ENCODE assay signal across 18 cellular contexts in the genomic region with DNA sequence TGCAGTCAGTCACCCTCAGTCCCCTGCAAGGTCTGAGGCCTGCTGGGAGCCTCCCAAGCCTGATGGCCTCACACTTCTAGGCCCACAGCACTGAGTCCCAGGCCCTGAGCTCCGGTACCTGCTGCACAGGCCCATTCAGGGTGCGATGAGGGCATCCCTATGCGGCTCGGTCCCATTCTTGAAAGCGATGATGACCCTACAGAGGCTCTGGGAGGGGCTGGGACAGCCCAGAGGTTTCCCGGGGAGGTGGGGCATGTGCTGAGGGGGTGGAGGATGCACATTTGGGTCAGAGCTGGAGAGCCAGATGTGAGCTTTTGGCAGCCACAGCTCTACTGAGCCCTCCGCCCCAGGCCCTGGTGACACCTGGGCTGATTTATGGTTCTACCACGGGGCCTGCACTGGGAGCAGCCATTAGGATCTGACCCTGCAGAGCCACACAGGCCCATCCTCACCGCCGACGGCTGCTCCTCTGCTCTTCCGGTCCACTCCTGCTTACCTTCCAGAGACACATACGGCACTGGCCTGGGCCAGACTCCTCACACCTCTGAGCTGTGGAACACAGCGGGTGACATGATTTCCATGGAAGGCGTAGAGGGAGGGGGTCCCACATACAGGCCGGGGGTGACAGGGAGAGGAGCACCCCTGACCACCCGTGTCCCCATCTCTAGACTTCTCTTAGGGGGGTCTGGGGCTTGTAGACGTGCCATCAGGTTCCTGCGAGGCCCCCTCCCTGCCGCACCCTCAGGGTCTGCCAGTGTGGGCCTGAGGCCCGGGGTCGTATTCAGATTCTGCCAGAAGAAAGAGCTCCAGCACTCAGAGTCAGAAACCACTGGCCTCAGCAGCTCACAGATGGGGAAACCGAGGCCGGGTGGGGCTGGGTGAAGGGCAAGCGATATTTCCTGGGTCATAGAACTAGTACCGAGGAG. TPM values are rescaled to one million over a fixed set of nuclear protein-coding genes. Genes with fewer than 3 reads are reported as not detected.
DNase-seq lines count a peak whose midpoint lies in the region; ATAC-seq and TF ChIP-seq lines count a peak whose summit lies in the region.
"Had no signal": no experiment of that assay in that cellular context is flagged by ENCODE, and none has a peak within 500 bp of the region (broad histone marks: within the 10 kb centered on the region; RNA-seq: fewer than 3 reads in every experiment).

No MANE protein-coding gene starts in this region.

- H3K4me3 ChIP-seq in RWPE2 (ENCODE audit: severe bottlenecking) (no peak overlapping the region), neuronal stem cell (ENCODE audit: low read length in 2 of 2) (no peak overlapping the region), upper lobe of right lung (no peak overlapping the region)
- H3K4me3 ChIP-seq: BLaER1, HAP-1 had no signal

- no peak overlapping the region for H3K9ac ChIP-seq in neuronal stem cell (ENCODE audit: low read depth, low read length, poor library complexity)
- H3K9ac ChIP-seq: BLaER1 had no signal

- H3K23ac ChIP-seq in neuronal stem cell (ENCODE audit: low read depth, low read length, poor library complexity) = peak overlapping the region; percentile 9

- H3K79me1 ChIP-seq in neuronal stem cell (ENCODE audit: low read depth, low read length) = no peaks in the 10 kb centered on the region

- peak overlapping the region; percentile 67 for H3K14ac ChIP-seq in neuronal stem cell (ENCODE audit: low read length)

- peak overlapping the region; percentile 47 for H2BK15ac ChIP-seq in neuronal stem cell (ENCODE audit: low read length)

- no peak for ATAC-seq in RWPE2 (ENCODE audit: low read depth)
- ATAC-seq in upper lobe of right lung = peak; percentile 6

- TF ChIP-seq CTCF in RWPE2 (IDR thresholded peaks at IDR 0.05; ENCODE audit: poor library complexity, severe bottlenecking) (no peak), upper lobe of right lung (IDR thresholded peaks at IDR 0.05) (no peak)

- H3K4ac ChIP-seq in neuronal stem cell (ENCODE audit: low read length) = no peak overlapping the region

- WGBS in neuronal stem cell (ENCODE audit: extremely low coverage in 2 of 2, insufficient read length in 2 of 2, insufficient replicate concordance in 1 of 2), 2 donors = no CpG with 5 or more reads among the region's 26 CpGs

- no peak overlapping the region for H2AFZ ChIP-seq in neuronal stem cell (ENCODE audit: low read length)

- H3K9me3 ChIP-seq in RWPE2 (ENCODE audit: severe bottlenecking) (no peaks in the 10 kb centered on the region), neuronal stem cell (replicated peaks in 1 of 2; ENCODE audit: control insufficient read depth in 2 of 2, insufficient read depth in 1 of 2, low read depth in 1 of 2, low read length in 2 of 2) (no peaks in the 10 kb centered on the region), upper lobe of right lung (no peaks in the 10 kb centered on the region)
- H3K9me3 ChIP-seq: BLaER1, HAP-1 had no signal

- H3K4me1 ChIP-seq in RWPE2 (ENCODE audit: insufficient read depth, poor library complexity, severe bottlenecking) (no peaks in the 10 kb centered on the region), neuronal stem cell (ENCODE audit: control insufficient read depth in 2 of 2, insufficient read depth in 1 of 2, low read depth in 1 of 2, low read length in 2 of 2) (peaks cover 9 to 13% of the 10 kb centered on the region in 2 donors), upper lobe of right lung (no peaks in the 10 kb centered on the region)
- H3K4me1 ChIP-seq: HAP-1 had no signal

- no peak overlapping the region for H2BK5ac ChIP-seq in neuronal stem cell (ENCODE audit: low read length)

- no peaks in the 10 kb centered on the region for H3K27me3 ChIP-seq in RWPE2 (ENCODE audit: insufficient read depth, poor library complexity, severe bottlenecking)
- no peaks in the 10 kb centered on the region for H3K27me3 ChIP-seq in neuronal stem cell (ENCODE audit: control insufficient read depth in 3 of 3, insufficient read depth in 3 of 3, low read depth in 1 of 3, low read length in 3 of 3)
- no peaks in the 10 kb centered on the region for H3K27me3 ChIP-seq in upper lobe of right lung
- H3K27me3 ChIP-seq: BLaER1 had no signal

- no peak overlapping the region for H2BK120ac ChIP-seq in neuronal stem cell (ENCODE audit: low read depth, low read length)

- H4K8ac ChIP-seq in neuronal stem cell (ENCODE audit: low read depth, low read length) = no peak overlapping the region

- H4K91ac ChIP-seq in neuronal stem cell (ENCODE audit: low read depth, low read length, poor library complexity) = no peak overlapping the region

- H2BK12ac ChIP-seq in neuronal stem cell (ENCODE audit: low read length) = no peak overlapping the region

- in situ Hi-C loops in ACHN (cut with HindIII; ENCODE audit: low pct_ligation_motif_present, low pct_unique_long_range_greater_than_20kb, low sequenced_read_pairs) = no loop called here

- H3K27ac ChIP-seq in RWPE2 (ENCODE audit: poor library complexity, severe bottlenecking) (no peak overlapping the region), neuronal stem cell (replicated peaks; ENCODE audit: low read length) (no peak overlapping the region), upper lobe of right lung (no peak overlapping the region)
- H3K27ac ChIP-seq: BLaER1 had no signal

- DNase-seq in SIG-M5 treated with dmso at 0.1 percent for 504 hours (lab: John Stamatoyannopoulos, UW; ENCODE audit: unreplicated experiment) (peak; percentile 27), SIG-M5 (lab: John Stamatoyannopoulos, UW) (no peak), RWPE2 (ENCODE audit: low spot score) (peak; percentile 41), neuronal stem cell (ENCODE audit: low spot score) (no peak), upper lobe of right lung (no peak), ACHN (no peak), DMS79 treated with DMSO at 0.1 percent for 48 hours (lab: John Stamatoyannopoulos, UW) (no peak), DMS79 (lab: John Stamatoyannopoulos, UW) (no peak)
- DNase-seq: 8988T, NCI-H1417, NCI-H187 treated with DMSO at 0.1 percent for 48 hours, NCI-H446, NCI-H748 treated with DMSO at 0.1 percent for 48 hours, OCI-M1, RPMI8226 had no signal

- intact Hi-C loops in upper lobe of right lung (cut with DNase I) = no loop called here

- H3K18ac ChIP-seq in neuronal stem cell (ENCODE audit: low read length) = peak overlapping the region; percentile 7

- H3K36me3 ChIP-seq in RWPE2 (ENCODE audit: low read depth) (no peaks in the 10 kb centered on the region), neuronal stem cell (replicated peaks in 1 of 2; ENCODE audit: control insufficient read depth in 2 of 2, insufficient read depth in 2 of 2, low read length in 2 of 2) (no peaks in the 10 kb centered on the region), upper lobe of right lung (no peaks in the 10 kb centered on the region)
- H3K36me3 ChIP-seq: BLaER1, HAP-1 had no signal

- no peak overlapping the region for H3K4me2 ChIP-seq in neuronal stem cell (ENCODE audit: insufficient read depth, low read length, poor library complexity, severe bottlenecking)
- H3K4me2 ChIP-seq: BLaER1 had no signal

- peak overlapping the region; percentile 93 for H2AK5ac ChIP-seq in neuronal stem cell (ENCODE audit: low read depth, low read length)

RNA-seq across cellular contexts. Expression of gene COL23A1, which starts 53.4 kb away (rescaled TPM):
- polyA plus RNA-seq in neuronal stem cell (2013, experiment 1 of 2) = 0.82 TPM
- 1.0 TPM for polyA plus RNA-seq in neuronal stem cell (2013, experiment 2 of 2)
- total RNA-seq in upper lobe of right lung = 2.0 TPM
- total RNA-seq: LHCN-M2 had no signal

Comparison
In these comparisons a context has a peak if more than half of its experiments do, and no peak if none do; other contexts are left out.
1. DNase-seq: peak in SIG-M5 treated with dmso at 0.1 percent for 504 hours (single experiment) and RWPE2 (single experiment); none in SIG-M5 (single experiment), neuronal stem cell (single experiment), upper lobe of right lung (single experiment), ACHN (single experiment), DMS79 treated with DMSO at 0.1 percent for 48 hours (single experiment) and DMS79 (single experiment).